In the genomic region with DNA sequence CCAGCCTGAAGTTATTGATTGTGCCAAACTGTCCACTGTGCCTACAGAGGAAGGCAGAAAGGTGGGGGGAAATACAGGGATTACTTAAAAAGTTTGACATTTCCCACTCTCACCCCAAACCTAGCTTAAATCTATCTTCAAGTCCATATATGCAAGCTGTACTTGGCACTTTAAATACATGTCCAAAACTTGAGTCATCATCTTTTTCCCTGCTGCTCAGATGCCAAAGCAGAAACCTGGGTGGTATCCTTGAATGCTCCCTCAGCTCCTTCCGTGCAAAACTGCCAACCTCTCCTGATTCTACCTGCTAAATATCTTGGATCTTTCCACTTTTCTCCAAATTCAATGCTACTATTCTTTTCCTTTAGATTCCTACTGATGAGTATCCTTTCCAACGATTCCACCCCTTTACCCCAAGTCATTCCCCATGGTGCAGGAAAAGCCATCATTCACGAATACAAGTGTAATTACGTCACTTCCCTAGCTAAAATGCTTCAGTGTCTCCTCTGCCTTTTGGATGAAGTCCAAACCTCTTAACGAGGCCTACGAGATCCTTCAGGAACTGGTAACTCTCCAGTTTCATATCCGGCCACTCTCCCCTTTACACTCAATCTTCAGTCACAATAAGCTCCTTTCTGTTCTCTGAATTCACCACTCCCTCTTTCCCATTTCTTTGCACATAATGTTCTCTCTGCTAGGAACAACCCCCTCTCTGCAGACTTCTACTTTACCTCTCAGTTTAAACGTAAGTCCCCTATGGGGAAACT, we compare ENCODE assay signal across 13 cellular contexts. TPM values are rescaled to one million over a fixed set of nuclear protein-coding genes. Genes with fewer than 3 reads are reported as not detected.
A peak's percentile ranks its signal among the peaks of the same experiment; 100 is the strongest.
DNase-seq lines count a peak whose midpoint lies in the region; TF ChIP-seq lines count a peak whose summit lies in the region.
"Had no signal": no experiment of that assay in that cellular context is flagged by ENCODE, and none has a peak within 500 bp of the region (broad histone marks: within the 10 kb centered on the region; RNA-seq: fewer than 3 reads in every experiment).

No MANE protein-coding gene starts in this region.

- no peak overlapping the region for H3K4me3 ChIP-seq in breast epithelium
- H3K4me3 ChIP-seq in fibroblast of pulmonary artery (replicated peaks; ENCODE audit: low read depth, low read length) = no peak overlapping the region
- no peak overlapping the region for H3K4me3 ChIP-seq in Caco-2 (ENCODE audit: low read depth, low read length)

- DNase-seq in MCF 10A (ENCODE audit: unreplicated experiment) (peak; percentile 56), breast epithelium (ENCODE audit: low spot score in 2 of 2) (no peak), RWPE1 (ENCODE audit: low spot score) (no peak), fibroblast of pulmonary artery (ENCODE audit: low read depth) (peak; percentile 95), superior temporal gyrus (ENCODE audit: extremely low spot score) (peak; percentile 10), dedifferentiated amniotic fluid mesenchymal stem cell (ENCODE audit: extremely low spot score) (no peak), Caco-2 (no peak), pons (ENCODE audit: low spot score) (no peak)
- DNase-seq: activated T-cell treated with anti-CD3 and anti-CD28 coated beads, Interleukin-2, amount 50 U/mL, for 48 hours; NCI-H526 treated with DMSO at 0.1 percent for 48 hours had no signal

- H3K36me3 Mint-ChIP-seq in MCF 10A (ENCODE audit: insufficient read depth, unreplicated experiment) = peaks cover 97% of the 10 kb centered on the region
- H3K36me3 Mint-ChIP-seq in Caco-2 (ENCODE audit: insufficient read depth, unreplicated experiment) = peaks cover 75% of the 10 kb centered on the region

- no peaks in the 10 kb centered on the region for H3K9me3 ChIP-seq in breast epithelium
- H3K9me3 ChIP-seq in Caco-2 = no peaks in the 10 kb centered on the region

- H3K27me3 Mint-ChIP-seq in MCF 10A (ENCODE audit: insufficient read depth, unreplicated experiment) (no peaks in the 10 kb centered on the region), Caco-2 (ENCODE audit: insufficient read depth, unreplicated experiment) (no peaks in the 10 kb centered on the region)
- H3K27me3 Mint-ChIP-seq: B cell; central memory CD8-positive, alpha-beta T cell; IgD-negative memory B cell had no signal

- POLR2A ChIA-PET in MCF 10A (lab: Yijun Ruan, JAX) (interaction anchor here (0.5 to 2.3 kb wide), 3 partner anchors 9 to 28 kb away, joined by 3 to 13 read pairs (median 4); a partner anchor contains a TSS), RWPE1 (lab: Yijun Ruan, JAX; ENCODE audit: low non-redundant PET) (no interaction called here), Caco-2 (lab: Charles Lee) (interaction anchor here (0.6 kb wide), 1 partner anchor 13 kb away, joined by 3 read pairs; no protein-coding TSS in a partner anchor)

- BruUV-seq in MCF 10A (replicated peaks; lab: Mats Ljungman, UMichigan) (no TSS peak), Caco-2 (replicated peaks; lab: Mats Ljungman, UMichigan) (no TSS peak)

- no peak overlapping the region for H3K27ac Mint-ChIP-seq in MCF 10A (ENCODE audit: low read depth, unreplicated experiment)
- H3K27ac Mint-ChIP-seq in Caco-2 (ENCODE audit: unreplicated experiment) = no peak overlapping the region
- H3K27ac Mint-ChIP-seq: B cell had no signal

- no peak for TF ChIP-seq POLR2A in breast epithelium (IDR thresholded peaks at IDR 0.05)

- intact Hi-C loops in MCF 10A (cut with micrococcal nuclease) = no loop called here
- intact Hi-C loops in breast epithelium (cut with DNase I; ENCODE audit: low total_unique reads) = no loop called here
- intact Hi-C loops in Caco-2 (cut with micrococcal nuclease; ENCODE audit: unreplicated experiment) = no loop called here

- no peaks in the 10 kb centered on the region for H3K4me1 ChIP-seq in breast epithelium
- no peaks in the 10 kb centered on the region for H3K4me1 ChIP-seq in Caco-2

- peaks cover 7% of the 10 kb centered on the region for H3K4me1 Mint-ChIP-seq in MCF 10A (ENCODE audit: insufficient read depth, unreplicated experiment)
- no peaks in the 10 kb centered on the region for H3K4me1 Mint-ChIP-seq in Caco-2 (ENCODE audit: low read depth, unreplicated experiment)
- H3K4me1 Mint-ChIP-seq: central memory CD8-positive, alpha-beta T cell had no signal

- H3K27ac ChIP-seq in breast epithelium = no peak overlapping the region
- H3K27ac ChIP-seq in RWPE1 = peak overlapping the region; percentile 28; the same call in 1 of the 2 replicates

- TF ChIP-seq CTCF in MCF 10A (IDR thresholded peaks at IDR 0.05; ENCODE audit: unreplicated experiment) = no peak
- TF ChIP-seq CTCF in breast epithelium (IDR thresholded peaks at IDR 0.05) = no peak
- TF ChIP-seq CTCF in RWPE1 (conservative IDR thresholded peaks at IDR 0.05; ENCODE audit: low read depth) = no peak
- TF ChIP-seq CTCF in fibroblast of pulmonary artery (IDR thresholded peaks at IDR 0.05; ENCODE audit: low read length, missing control alignments) = no peak
- no peak for TF ChIP-seq CTCF in Caco-2 (IDR thresholded peaks at IDR 0.05; ENCODE audit: insufficient read depth in 1 of 2, low read depth in 1 of 2, low read length in 1 of 2, severe bottlenecking in 1 of 2, unreplicated experiment in 1 of 2)

- CTCF ChIA-PET in MCF 10A (lab: Yijun Ruan, JAX) = interaction anchor here (0.9 to 3.3 kb wide), 3 partner anchors 9 to 114 kb away, joined by 3 to 14 read pairs (median 4); a partner anchor contains a TSS
- CTCF ChIA-PET in RWPE1 (lab: Yijun Ruan, JAX) = interaction anchor here (0.7 to 1.1 kb wide), 2 partner anchors 28 to 209 kb away, joined by 3 read pairs; no protein-coding TSS in a partner anchor
- CTCF ChIA-PET in Caco-2 (lab: Charles Lee) = no interaction called here

- H3K9me3 Mint-ChIP-seq in MCF 10A (ENCODE audit: unreplicated experiment) = no peaks in the 10 kb centered on the region
- H3K9me3 Mint-ChIP-seq in Caco-2 (ENCODE audit: unreplicated experiment) = no peaks in the 10 kb centered on the region
- H3K9me3 Mint-ChIP-seq: central memory CD8-positive, alpha-beta T cell; IgD-negative memory B cell had no signal

- no peak overlapping the region for H3K4me3 Mint-ChIP-seq in MCF 10A (ENCODE audit: unreplicated experiment)
- H3K4me3 Mint-ChIP-seq in Caco-2 (ENCODE audit: unreplicated experiment) = no peak overlapping the region
- H3K4me3 Mint-ChIP-seq: B cell; central memory CD8-positive, alpha-beta T cell; IgD-negative memory B cell had no signal

- peaks cover 15% of the 10 kb centered on the region for H3K36me3 ChIP-seq in breast epithelium
- peaks cover 5% of the 10 kb centered on the region for H3K36me3 ChIP-seq in Caco-2 (ENCODE audit: control insufficient read depth, insufficient read depth, low read length)

- no peaks in the 10 kb centered on the region for H3K27me3 ChIP-seq in breast epithelium
- no peaks in the 10 kb centered on the region for H3K27me3 ChIP-seq in Caco-2 (replicated peaks; ENCODE audit: control insufficient read depth, insufficient read depth, low read length)

RNA-seq across cellular contexts. Expression of a gene that starts 9.3 kb away (rescaled TPM):
- total RNA-seq in MCF 10A (2022) (78.8 and 81.5 TPM in 2 replicates), breast epithelium (100 to 1,000 TPM in 1 of 3 donors, 10 to 100 TPM in 2; 88.5 to 139 (median 89.0) TPM), Caco-2 (2022) (82.0 and 82.7 TPM in 2 replicates)

RNA-seq across cellular contexts. Expression of a gene that starts 16.2 kb away (rescaled TPM):
- total RNA-seq in MCF 10A (2022) (not detected in 2 replicates), breast epithelium (under 1 TPM in 1 of 3 donors, not detected in 2; 0.59 TPM), Caco-2 (2022) (1.7 and 2.2 TPM in 2 replicates)
- total RNA-seq: B cell had no signal

RNA-seq across cellular contexts. Expression of a gene that starts 16.3 kb away (rescaled TPM):
- total RNA-seq in MCF 10A (2022) = 41.0 and 52.7 TPM in 2 replicates
- total RNA-seq in breast epithelium = 10 to 100 TPM; 52.6 to 74.1 (median 72.8) TPM
- 63.5 and 63.6 TPM in 2 replicates for total RNA-seq in Caco-2 (2022)

RNA-seq across cellular contexts. Expression of a gene that starts 18.4 kb away (rescaled TPM):
- 220 and 232 TPM in 2 replicates for total RNA-seq in MCF 10A (2022)
- total RNA-seq in breast epithelium = 10 to 100 TPM; 59.3 to 74.7 (median 73.9) TPM
- 195 and 197 TPM in 2 replicates for total RNA-seq in Caco-2 (2022)

RNA-seq across cellular contexts. Expression of a gene that starts 29.6 kb away (rescaled TPM):
- total RNA-seq in MCF 10A (2022) (2.6 and 2.9 TPM in 2 replicates), breast epithelium (10 to 100 TPM in 1 of 3 donors, 1 to 10 TPM in 2; 1.8 to 11.8 (median 2.3) TPM), Caco-2 (2022) (3.7 and 4.2 TPM in 2 replicates)

Comparison
In these comparisons a context has a peak if more than half of its experiments do, and no peak if none do; other contexts are left out.
1. DNase-seq: peak in MCF 10A (single experiment), fibroblast of pulmonary artery (single experiment) and superior temporal gyrus (single experiment); none in breast epithelium (0 of 2), RWPE1 (single experiment), dedifferentiated amniotic fluid mesenchymal stem cell (single experiment), Caco-2 (0 of 2) and pons (single experiment).